Comparison of ENCODE assay signal across 2 cellular contexts in the genomic region with DNA sequence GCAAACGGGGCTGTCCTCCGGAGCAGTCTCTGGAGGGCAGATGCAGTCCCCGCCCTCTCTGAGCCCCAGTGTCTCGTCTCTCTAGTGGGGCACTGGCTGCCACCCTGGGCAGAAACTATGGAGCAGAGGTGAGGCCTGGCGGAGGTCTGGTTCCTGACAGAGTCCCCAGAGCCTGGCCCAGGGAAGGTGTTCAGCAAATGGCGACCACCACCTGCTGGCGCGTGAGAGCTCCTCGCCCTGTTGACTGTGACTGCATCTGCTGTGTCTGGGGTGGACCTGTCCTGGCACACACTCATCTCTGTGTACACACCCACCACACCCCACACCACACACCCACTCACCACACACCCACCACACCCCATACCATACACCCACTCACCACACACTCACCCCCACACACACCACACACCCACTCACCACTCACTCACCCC.
TF ChIP-seq lines count a peak whose summit lies in the region.

No MANE protein-coding gene starts in this region.

TF ChIP-seq in IMR-90, 13 proteins besides CTCF, POLR2A, EP300 and RAD21:
- TF ChIP-seq NFE2L2 (IDR thresholded peaks at IDR 0.05; ENCODE audit: low read depth, low read length): no peak
- TF ChIP-seq SMC3 (IDR thresholded peaks at IDR 0.05; ENCODE audit: low read depth, low read length): no peak
- TF ChIP-seq RFX5 (IDR thresholded peaks at IDR 0.05; ENCODE audit: low read depth, low read length): no peak
- TF ChIP-seq RCOR1 (IDR thresholded peaks at IDR 0.05; ENCODE audit: insufficient replicate concordance, low read length): no peak
- no peak for TF ChIP-seq FOS (IDR thresholded peaks at IDR 0.05; ENCODE audit: low read depth, low read length)
- no peak for TF ChIP-seq CEBPB (IDR thresholded peaks at IDR 0.05; ENCODE audit: low read depth, low read length)
- no peak for TF ChIP-seq CHD1 (IDR thresholded peaks at IDR 0.05; ENCODE audit: low read depth, low read length)
TF ChIP-seq in IMR-90: peak in this region for 0.

TF ChIP-seq in H1, 55 proteins besides CTCF, POLR2A, EP300 and RAD21:
- TF ChIP-seq, protein P1, sequence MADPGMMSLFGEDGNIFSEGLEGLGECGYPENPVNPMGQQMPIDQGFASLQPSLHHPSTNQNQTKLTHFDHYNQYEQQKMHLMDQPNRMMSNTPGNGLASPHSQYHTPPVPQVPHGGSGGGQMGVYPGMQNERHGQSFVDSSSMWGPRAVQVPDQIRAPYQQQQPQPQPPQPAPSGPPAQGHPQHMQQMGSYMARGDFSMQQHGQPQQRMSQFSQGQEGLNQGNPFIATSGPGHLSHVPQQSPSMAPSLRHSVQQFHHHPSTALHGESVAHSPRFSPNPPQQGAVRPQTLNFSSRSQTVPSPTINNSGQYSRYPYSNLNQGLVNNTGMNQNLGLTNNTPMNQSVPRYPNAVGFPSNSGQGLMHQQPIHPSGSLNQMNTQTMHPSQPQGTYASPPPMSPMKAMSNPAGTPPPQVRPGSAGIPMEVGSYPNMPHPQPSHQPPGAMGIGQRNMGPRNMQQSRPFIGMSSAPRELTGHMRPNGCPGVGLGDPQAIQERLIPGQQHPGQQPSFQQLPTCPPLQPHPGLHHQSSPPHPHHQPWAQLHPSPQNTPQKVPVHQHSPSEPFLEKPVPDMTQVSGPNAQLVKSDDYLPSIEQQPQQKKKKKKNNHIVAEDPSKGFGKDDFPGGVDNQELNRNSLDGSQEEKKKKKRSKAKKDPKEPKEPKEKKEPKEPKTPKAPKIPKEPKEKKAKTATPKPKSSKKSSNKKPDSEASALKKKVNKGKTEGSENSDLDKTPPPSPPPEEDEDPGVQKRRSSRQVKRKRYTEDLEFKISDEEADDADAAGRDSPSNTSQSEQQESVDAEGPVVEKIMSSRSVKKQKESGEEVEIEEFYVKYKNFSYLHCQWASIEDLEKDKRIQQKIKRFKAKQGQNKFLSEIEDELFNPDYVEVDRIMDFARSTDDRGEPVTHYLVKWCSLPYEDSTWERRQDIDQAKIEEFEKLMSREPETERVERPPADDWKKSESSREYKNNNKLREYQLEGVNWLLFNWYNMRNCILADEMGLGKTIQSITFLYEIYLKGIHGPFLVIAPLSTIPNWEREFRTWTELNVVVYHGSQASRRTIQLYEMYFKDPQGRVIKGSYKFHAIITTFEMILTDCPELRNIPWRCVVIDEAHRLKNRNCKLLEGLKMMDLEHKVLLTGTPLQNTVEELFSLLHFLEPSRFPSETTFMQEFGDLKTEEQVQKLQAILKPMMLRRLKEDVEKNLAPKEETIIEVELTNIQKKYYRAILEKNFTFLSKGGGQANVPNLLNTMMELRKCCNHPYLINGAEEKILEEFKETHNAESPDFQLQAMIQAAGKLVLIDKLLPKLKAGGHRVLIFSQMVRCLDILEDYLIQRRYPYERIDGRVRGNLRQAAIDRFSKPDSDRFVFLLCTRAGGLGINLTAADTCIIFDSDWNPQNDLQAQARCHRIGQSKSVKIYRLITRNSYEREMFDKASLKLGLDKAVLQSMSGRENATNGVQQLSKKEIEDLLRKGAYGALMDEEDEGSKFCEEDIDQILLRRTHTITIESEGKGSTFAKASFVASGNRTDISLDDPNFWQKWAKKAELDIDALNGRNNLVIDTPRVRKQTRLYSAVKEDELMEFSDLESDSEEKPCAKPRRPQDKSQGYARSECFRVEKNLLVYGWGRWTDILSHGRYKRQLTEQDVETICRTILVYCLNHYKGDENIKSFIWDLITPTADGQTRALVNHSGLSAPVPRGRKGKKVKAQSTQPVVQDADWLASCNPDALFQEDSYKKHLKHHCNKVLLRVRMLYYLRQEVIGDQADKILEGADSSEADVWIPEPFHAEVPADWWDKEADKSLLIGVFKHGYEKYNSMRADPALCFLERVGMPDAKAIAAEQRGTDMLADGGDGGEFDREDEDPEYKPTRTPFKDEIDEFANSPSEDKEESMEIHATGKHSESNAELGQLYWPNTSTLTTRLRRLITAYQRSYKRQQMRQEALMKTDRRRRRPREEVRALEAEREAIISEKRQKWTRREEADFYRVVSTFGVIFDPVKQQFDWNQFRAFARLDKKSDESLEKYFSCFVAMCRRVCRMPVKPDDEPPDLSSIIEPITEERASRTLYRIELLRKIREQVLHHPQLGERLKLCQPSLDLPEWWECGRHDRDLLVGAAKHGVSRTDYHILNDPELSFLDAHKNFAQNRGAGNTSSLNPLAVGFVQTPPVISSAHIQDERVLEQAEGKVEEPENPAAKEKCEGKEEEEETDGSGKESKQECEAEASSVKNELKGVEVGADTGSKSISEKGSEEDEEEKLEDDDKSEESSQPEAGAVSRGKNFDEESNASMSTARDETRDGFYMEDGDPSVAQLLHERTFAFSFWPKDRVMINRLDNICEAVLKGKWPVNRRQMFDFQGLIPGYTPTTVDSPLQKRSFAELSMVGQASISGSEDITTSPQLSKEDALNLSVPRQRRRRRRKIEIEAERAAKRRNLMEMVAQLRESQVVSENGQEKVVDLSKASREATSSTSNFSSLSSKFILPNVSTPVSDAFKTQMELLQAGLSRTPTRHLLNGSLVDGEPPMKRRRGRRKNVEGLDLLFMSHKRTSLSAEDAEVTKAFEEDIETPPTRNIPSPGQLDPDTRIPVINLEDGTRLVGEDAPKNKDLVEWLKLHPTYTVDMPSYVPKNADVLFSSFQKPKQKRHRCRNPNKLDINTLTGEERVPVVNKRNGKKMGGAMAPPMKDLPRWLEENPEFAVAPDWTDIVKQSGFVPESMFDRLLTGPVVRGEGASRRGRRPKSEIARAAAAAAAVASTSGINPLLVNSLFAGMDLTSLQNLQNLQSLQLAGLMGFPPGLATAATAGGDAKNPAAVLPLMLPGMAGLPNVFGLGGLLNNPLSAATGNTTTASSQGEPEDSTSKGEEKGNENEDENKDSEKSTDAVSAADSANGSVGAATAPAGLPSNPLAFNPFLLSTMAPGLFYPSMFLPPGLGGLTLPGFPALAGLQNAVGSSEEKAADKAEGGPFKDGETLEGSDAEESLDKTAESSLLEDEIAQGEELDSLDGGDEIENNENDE (IDR thresholded peaks at IDR 0.05; ENCODE audit: insufficient replicate concordance, low read length): no peak
- TF ChIP-seq CREB1 (IDR thresholded peaks at IDR 0.05): no peak
- TF ChIP-seq GTF2F1 (IDR thresholded peaks at IDR 0.05; ENCODE audit: borderline replicate concordance, low read depth, low read length): no peak
- no peak for TF ChIP-seq KDM5A (IDR thresholded peaks at IDR 0.05; ENCODE audit: low read length)
- no peak for TF ChIP-seq EZH2 (IDR thresholded peaks at IDR 0.05; ENCODE audit: low read depth, low read length, severe bottlenecking)
- TF ChIP-seq TBP (IDR thresholded peaks at IDR 0.05; ENCODE audit: low read depth, low read length): no peak
- no peak for TF ChIP-seq SIRT6 (IDR thresholded peaks at IDR 0.05; ENCODE audit: low read length)
- no peak for TF ChIP-seq TAF7 (optimal IDR thresholded peaks at IDR 0.05; ENCODE audit: borderline replicate concordance, low read depth, low read length)
- no peak for TF ChIP-seq POU5F1 (IDR thresholded peaks at IDR 0.05; ENCODE audit: low read depth, low read length)
- TF ChIP-seq BCL11A (IDR thresholded peaks at IDR 0.05; ENCODE audit: low read depth in 2 of 2, low read length in 2 of 2): no peak
- TF ChIP-seq ZNF274 (IDR thresholded peaks at IDR 0.05; ENCODE audit: borderline replicate concordance, extremely low read depth, low read length): no peak
- no peak for TF ChIP-seq SIN3A (conservative IDR thresholded peaks at IDR 0.05 in 1 of 2, IDR thresholded peaks at IDR 0.05 in 1 of 2; ENCODE audit: low read depth in 1 of 2, low read length in 2 of 2)
